Comparison of ENCODE assay signal across 20 cellular contexts in genomic region chr10:23514321-23514720, GRCh38.
A peak's percentile ranks its signal among the peaks of the same experiment; 100 is the strongest.
DNase-seq lines count a peak whose midpoint lies in the region; ATAC-seq and TF ChIP-seq lines count a peak whose summit lies in the region.
"Had no signal": no experiment of that assay in that cellular context is flagged by ENCODE, and none has a peak within 500 bp of the region (broad histone marks: within the 10 kb centered on the region; RNA-seq: fewer than 3 reads in every experiment).

No MANE protein-coding gene starts in this region.

- H3K36me3 ChIP-seq in SK-N-SH (replicated peaks in 1 of 2; ENCODE audit: control insufficient read depth in 1 of 2, insufficient read depth in 2 of 2, low read length in 1 of 2): no peaks in the 10 kb centered on the region
- no peaks in the 10 kb centered on the region for H3K36me3 ChIP-seq in H7 (replicated peaks; ENCODE audit: control insufficient read depth, insufficient read depth, low read length)
- H3K36me3 ChIP-seq in ascending aorta: no peaks in the 10 kb centered on the region
- H3K36me3 ChIP-seq: BE2C, neural progenitor cell, SJCRH30, thoracic aorta had no signal

- H3K4me1 ChIP-seq in SK-N-SH (ENCODE audit: control insufficient read depth in 1 of 2, insufficient read depth in 2 of 2, low read depth in 1 of 2, low read length in 1 of 2) (0 out of 4 replicates have a peak, but pooled peaks cover 0 to 6% of the 10 kb centered on the region in 2 experiments), ascending aorta (no peaks in the 10 kb centered on the region)
- H3K4me1 ChIP-seq: BE2C, neural progenitor cell had no signal

- no peak overlapping the region for H2AFZ ChIP-seq in SK-N-SH (ENCODE audit: low read depth)
- H2AFZ ChIP-seq: neural progenitor cell had no signal

- TF ChIP-seq EP300 in SK-N-SH (IDR thresholded peaks at IDR 0.05; ENCODE audit: borderline replicate concordance in 1 of 2, low read depth in 1 of 2, low read length in 1 of 2): no peak

- peaks cover 7% of the 10 kb centered on the region for H3F3A ChIP-seq in SK-N-SH (replicated peaks; ENCODE audit: insufficient read depth)

- POLR2A ChIA-PET in SK-N-SH (lab: Yijun Ruan, JAX): no interaction called here
- POLR2A ChIA-PET in activated CD8-positive, alpha-beta T cell treated with anti-CD3 and anti-CD28 coated beads for 36 hours (lab: Charles Lee): interaction anchor here (0.5 kb wide), 1 partner anchor 75 kb away, joined by 3 read pairs; no protein-coding TSS in a partner anchor

- peaks cover 9% of the 10 kb centered on the region for H3K27me3 Mint-ChIP-seq in activated CD8-positive, alpha-beta T cell treated with anti-CD3 and anti-CD28 coated beads for 36 hours

- no peak overlapping the region for H3K4me2 ChIP-seq in SK-N-SH
- H3K4me2 ChIP-seq: neural progenitor cell, smooth muscle cell had no signal

- no peaks in the 10 kb centered on the region for H3K9me3 Mint-ChIP-seq in activated CD8-positive, alpha-beta T cell treated with anti-CD3 and anti-CD28 coated beads for 36 hours
- H3K9me3 Mint-ChIP-seq: dendritic cell treated with granulocyte-macrophage colony-stimulating factor and Interleukin-4, amounts not matched to agents 40 ng/mL and 50 ng/mL, for 4 days had no signal

- DNase-seq in SK-N-SH (no peak), HPDE6-E6E7 (ENCODE audit: extremely low spot score) (peak; percentile 6), kidney tubule cell (ENCODE audit: low spot score) (peak; percentile 56), H7 (no peak), ascending aorta (ENCODE audit: low spot score in 2 of 2) (no peak)
- peak; percentile 30 for DNase-seq in activated CD8-positive, alpha-beta T cell treated with anti-CD3 and anti-CD28 coated beads for 36 hours
- DNase-seq: 8988T, BE2C, erythroblast, mucosa of descending colon, NCI-H510A treated with DMSO at 0.1 percent for 48 hours, SJCRH30 had no signal

- peaks cover 2% of the 10 kb centered on the region for H3K36me3 Mint-ChIP-seq in activated CD8-positive, alpha-beta T cell treated with anti-CD3 and anti-CD28 coated beads for 36 hours (ENCODE audit: low read depth)
- H3K36me3 Mint-ChIP-seq: neural progenitor cell had no signal

- ATAC-seq in SK-N-SH treated with all-trans-retinoic acid at 6 μM for 48 hours (no peak), HG03175 (IDR thresholded peaks at IDR 0.05; ENCODE audit: unreplicated experiment) (no peak)
- ATAC-seq in activated CD8-positive, alpha-beta T cell treated with anti-CD3 and anti-CD28 coated beads for 36 hours: peak; percentile 84
- ATAC-seq: left lobe of liver, mucosa of descending colon had no signal

- H3K27ac Mint-ChIP-seq in activated CD8-positive, alpha-beta T cell treated with anti-CD3 and anti-CD28 coated beads for 36 hours: peak overlapping the region; percentile 37
- H3K27ac Mint-ChIP-seq: dendritic cell treated with granulocyte-macrophage colony-stimulating factor and Interleukin-4, amounts not matched to agents 40 ng/mL and 50 ng/mL, for 4 days; IgD-negative memory B cell; neural progenitor cell had no signal

- no peak for TF ChIP-seq RAD21 in SK-N-SH (IDR thresholded peaks at IDR 0.05; ENCODE audit: low read length)

- H3K27ac ChIP-seq in SK-N-SH (ENCODE audit: low read depth in 2 of 2, low read length in 1 of 2): no peak overlapping the region
- H3K27ac ChIP-seq in ascending aorta: no peak overlapping the region
- H3K27ac ChIP-seq: neural progenitor cell, SJCRH30, thoracic aorta had no signal

- intact Hi-C loops in activated CD8-positive, alpha-beta T cell treated with anti-CD3 and anti-CD28 coated beads for 36 hours (cut with micrococcal nuclease): no loop called here
- intact Hi-C loops in ascending aorta (cut with DNase I): no loop called here

- H3K9ac ChIP-seq in SK-N-SH: no peak overlapping the region
- H3K9ac ChIP-seq: neural progenitor cell had no signal

- H3K27me3 ChIP-seq in SK-N-SH (ENCODE audit: insufficient read depth) (no peaks in the 10 kb centered on the region), H7 (ENCODE audit: control insufficient read depth, insufficient read depth, low read length) (no peaks in the 10 kb centered on the region), ascending aorta (no peaks in the 10 kb centered on the region)
- H3K27me3 ChIP-seq: BE2C, neural progenitor cell, SJCRH30 had no signal

- H3K4me3 ChIP-seq in SK-N-SH (ENCODE audit: low read depth in 2 of 2, low read length in 1 of 2): no peak overlapping the region
- H3K4me3 ChIP-seq in H7 (ENCODE audit: insufficient read depth, low read depth, low read length): no peak overlapping the region
- no peak overlapping the region for H3K4me3 ChIP-seq in ascending aorta
- H3K4me3 ChIP-seq: mucosa of descending colon, neural progenitor cell, SJCRH30, smooth muscle cell, thoracic aorta had no signal

- CTCF ChIA-PET in SK-N-SH (lab: Yijun Ruan, JAX): no interaction called here
- CTCF ChIA-PET in activated CD8-positive, alpha-beta T cell treated with anti-CD3 and anti-CD28 coated beads for 36 hours (lab: Charles Lee): interaction anchor here (1.0 to 2.1 kb wide), 2 partner anchors 18 to 200 kb away, joined by 3 to 6 read pairs; no protein-coding TSS in a partner anchor

- no peak overlapping the region for H3K4me3 Mint-ChIP-seq in activated CD8-positive, alpha-beta T cell treated with anti-CD3 and anti-CD28 coated beads for 36 hours
- H3K4me3 Mint-ChIP-seq: dendritic cell treated with granulocyte-macrophage colony-stimulating factor and Interleukin-4, amounts not matched to agents 40 ng/mL and 50 ng/mL, for 4 days; IgD-negative memory B cell; neural progenitor cell had no signal

- no peak for TF ChIP-seq CTCF in SK-N-SH (IDR thresholded peaks at IDR 0.05)
- TF ChIP-seq CTCF in activated CD8-positive, alpha-beta T cell treated with anti-CD3 and anti-CD28 coated beads for 36 hours (IDR thresholded peaks at IDR 0.05): no peak
- TF ChIP-seq CTCF in ascending aorta (IDR thresholded peaks at IDR 0.05): no peak

- H3K9me3 ChIP-seq in SK-N-SH (no peaks in the 10 kb centered on the region), ascending aorta (no peaks in the 10 kb centered on the region)
- H3K9me3 ChIP-seq: BE2C, mucosa of descending colon, thoracic aorta had no signal

- peaks cover 23% of the 10 kb centered on the region for H3K4me1 Mint-ChIP-seq in activated CD8-positive, alpha-beta T cell treated with anti-CD3 and anti-CD28 coated beads for 36 hours (ENCODE audit: low read depth)
- H3K4me1 Mint-ChIP-seq: IgD-negative memory B cell, neural progenitor cell had no signal

- no peaks in the 10 kb centered on the region for H4K20me1 ChIP-seq in SK-N-SH (ENCODE audit: insufficient read depth)

- H3K9me2 ChIP-seq in SK-N-SH: no peaks in the 10 kb centered on the region

- 24% methylated on average over 4 of the region's 4 CpGs for WGBS in SK-N-SH (ENCODE audit: low lambda C conversion rate)

- H3K79me2 ChIP-seq in SK-N-SH (ENCODE audit: insufficient read depth): no peaks in the 10 kb centered on the region

TF ChIP-seq in SK-N-SH, 30 proteins besides CTCF, POLR2A, EP300 and RAD21 (continues in another document):
- TF ChIP-seq, protein P1, sequence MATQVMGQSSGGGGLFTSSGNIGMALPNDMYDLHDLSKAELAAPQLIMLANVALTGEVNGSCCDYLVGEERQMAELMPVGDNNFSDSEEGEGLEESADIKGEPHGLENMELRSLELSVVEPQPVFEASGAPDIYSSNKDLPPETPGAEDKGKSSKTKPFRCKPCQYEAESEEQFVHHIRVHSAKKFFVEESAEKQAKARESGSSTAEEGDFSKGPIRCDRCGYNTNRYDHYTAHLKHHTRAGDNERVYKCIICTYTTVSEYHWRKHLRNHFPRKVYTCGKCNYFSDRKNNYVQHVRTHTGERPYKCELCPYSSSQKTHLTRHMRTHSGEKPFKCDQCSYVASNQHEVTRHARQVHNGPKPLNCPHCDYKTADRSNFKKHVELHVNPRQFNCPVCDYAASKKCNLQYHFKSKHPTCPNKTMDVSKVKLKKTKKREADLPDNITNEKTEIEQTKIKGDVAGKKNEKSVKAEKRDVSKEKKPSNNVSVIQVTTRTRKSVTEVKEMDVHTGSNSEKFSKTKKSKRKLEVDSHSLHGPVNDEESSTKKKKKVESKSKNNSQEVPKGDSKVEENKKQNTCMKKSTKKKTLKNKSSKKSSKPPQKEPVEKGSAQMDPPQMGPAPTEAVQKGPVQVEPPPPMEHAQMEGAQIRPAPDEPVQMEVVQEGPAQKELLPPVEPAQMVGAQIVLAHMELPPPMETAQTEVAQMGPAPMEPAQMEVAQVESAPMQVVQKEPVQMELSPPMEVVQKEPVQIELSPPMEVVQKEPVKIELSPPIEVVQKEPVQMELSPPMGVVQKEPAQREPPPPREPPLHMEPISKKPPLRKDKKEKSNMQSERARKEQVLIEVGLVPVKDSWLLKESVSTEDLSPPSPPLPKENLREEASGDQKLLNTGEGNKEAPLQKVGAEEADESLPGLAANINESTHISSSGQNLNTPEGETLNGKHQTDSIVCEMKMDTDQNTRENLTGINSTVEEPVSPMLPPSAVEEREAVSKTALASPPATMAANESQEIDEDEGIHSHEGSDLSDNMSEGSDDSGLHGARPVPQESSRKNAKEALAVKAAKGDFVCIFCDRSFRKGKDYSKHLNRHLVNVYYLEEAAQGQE (IDR thresholded peaks at IDR 0.05; ENCODE audit: low read depth, low read length): no peak
- 0 out of 2 replicates have a peak, but pooled peaks have one; percentile 23 for TF ChIP-seq TCF12 (IDR thresholded peaks at IDR 0.05)

TF ChIP-seq in SK-N-SH treated with all-trans-retinoic acid at 6 μM for 48 hours, 23 proteins besides CTCF, POLR2A, EP300 and RAD21:
- TF ChIP-seq ESRRG (CRISPR knock-in tag; IDR thresholded peaks at IDR 0.05): no peak
- TF ChIP-seq ZFP30 (CRISPR knock-in tag; IDR thresholded peaks at IDR 0.05): no peak
- no peak for TF ChIP-seq ZNF70 (CRISPR knock-in tag; IDR thresholded peaks at IDR 0.05)
- TF ChIP-seq PPARA (CRISPR knock-in tag; IDR thresholded peaks at IDR 0.05; ENCODE audit: borderline replicate concordance): no peak
- TF ChIP-seq TCF4 (CRISPR knock-in tag; IDR thresholded peaks at IDR 0.05; ENCODE audit: borderline replicate concordance): no peak
- no peak for TF ChIP-seq BACH2 (CRISPR knock-in tag; IDR thresholded peaks at IDR 0.05; ENCODE audit: borderline replicate concordance)
- TF ChIP-seq OSR1 (CRISPR knock-in tag; IDR thresholded peaks at IDR 0.05): no peak
- TF ChIP-seq ZNF8 (CRISPR knock-in tag; IDR thresholded peaks at IDR 0.05): no peak
- no peak for TF ChIP-seq CSDC2 (CRISPR knock-in tag; IDR thresholded peaks at IDR 0.05)
- TF ChIP-seq ISL1 (CRISPR knock-in tag; IDR thresholded peaks at IDR 0.05): no peak

Comparison
In these comparisons a context has a peak if more than half of its experiments do, and no peak if none do; other contexts are left out.
1. DNase-seq: peak in HPDE6-E6E7 (single experiment), activated CD8-positive, alpha-beta T cell treated with anti-CD3 and anti-CD28 coated beads for 36 hours (single experiment) and kidney tubule cell (single experiment); none in SK-N-SH (single experiment), H7 (single experiment) and ascending aorta (0 of 2).